ENCODE assay signal across 1 cellular context in the genomic region with DNA sequence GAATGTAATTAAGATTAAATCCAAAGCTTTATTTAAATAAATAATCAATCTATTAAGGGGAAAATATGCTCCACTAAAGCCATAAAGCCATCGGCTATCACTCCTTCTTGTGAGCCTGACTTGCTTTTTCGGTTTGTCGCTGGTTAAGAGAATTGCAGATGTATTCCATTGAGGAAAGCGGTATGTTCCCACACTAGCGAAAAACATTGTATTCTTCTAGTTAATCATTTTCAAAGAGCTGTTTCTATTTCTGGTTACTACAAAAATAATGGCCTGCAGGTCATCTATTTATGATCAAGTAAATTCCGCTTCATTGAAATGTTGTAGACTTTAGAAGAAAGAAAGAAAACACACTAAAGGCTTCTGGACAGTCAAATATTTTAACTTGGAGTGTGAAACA.
TF ChIP-seq lines count a peak whose summit lies in the region.

No MANE protein-coding gene starts in this region.

TF ChIP-seq in WTC11, 78 proteins besides CTCF, POLR2A, EP300 and RAD21 (continued from another document):
- TF ChIP-seq, protein P1, sequence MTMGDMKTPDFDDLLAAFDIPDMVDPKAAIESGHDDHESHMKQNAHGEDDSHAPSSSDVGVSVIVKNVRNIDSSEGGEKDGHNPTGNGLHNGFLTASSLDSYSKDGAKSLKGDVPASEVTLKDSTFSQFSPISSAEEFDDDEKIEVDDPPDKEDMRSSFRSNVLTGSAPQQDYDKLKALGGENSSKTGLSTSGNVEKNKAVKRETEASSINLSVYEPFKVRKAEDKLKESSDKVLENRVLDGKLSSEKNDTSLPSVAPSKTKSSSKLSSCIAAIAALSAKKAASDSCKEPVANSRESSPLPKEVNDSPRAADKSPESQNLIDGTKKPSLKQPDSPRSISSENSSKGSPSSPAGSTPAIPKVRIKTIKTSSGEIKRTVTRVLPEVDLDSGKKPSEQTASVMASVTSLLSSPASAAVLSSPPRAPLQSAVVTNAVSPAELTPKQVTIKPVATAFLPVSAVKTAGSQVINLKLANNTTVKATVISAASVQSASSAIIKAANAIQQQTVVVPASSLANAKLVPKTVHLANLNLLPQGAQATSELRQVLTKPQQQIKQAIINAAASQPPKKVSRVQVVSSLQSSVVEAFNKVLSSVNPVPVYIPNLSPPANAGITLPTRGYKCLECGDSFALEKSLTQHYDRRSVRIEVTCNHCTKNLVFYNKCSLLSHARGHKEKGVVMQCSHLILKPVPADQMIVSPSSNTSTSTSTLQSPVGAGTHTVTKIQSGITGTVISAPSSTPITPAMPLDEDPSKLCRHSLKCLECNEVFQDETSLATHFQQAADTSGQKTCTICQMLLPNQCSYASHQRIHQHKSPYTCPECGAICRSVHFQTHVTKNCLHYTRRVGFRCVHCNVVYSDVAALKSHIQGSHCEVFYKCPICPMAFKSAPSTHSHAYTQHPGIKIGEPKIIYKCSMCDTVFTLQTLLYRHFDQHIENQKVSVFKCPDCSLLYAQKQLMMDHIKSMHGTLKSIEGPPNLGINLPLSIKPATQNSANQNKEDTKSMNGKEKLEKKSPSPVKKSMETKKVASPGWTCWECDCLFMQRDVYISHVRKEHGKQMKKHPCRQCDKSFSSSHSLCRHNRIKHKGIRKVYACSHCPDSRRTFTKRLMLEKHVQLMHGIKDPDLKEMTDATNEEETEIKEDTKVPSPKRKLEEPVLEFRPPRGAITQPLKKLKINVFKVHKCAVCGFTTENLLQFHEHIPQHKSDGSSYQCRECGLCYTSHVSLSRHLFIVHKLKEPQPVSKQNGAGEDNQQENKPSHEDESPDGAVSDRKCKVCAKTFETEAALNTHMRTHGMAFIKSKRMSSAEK (CRISPR knock-in tag; IDR thresholded peaks at IDR 0.05; ENCODE audit: borderline replicate concordance), result no peak
- TF ChIP-seq CREM (CRISPR knock-in tag; IDR thresholded peaks at IDR 0.05), result no peak
